Comparison of ENCODE assay signal across 22 cellular contexts in the genomic region with DNA sequence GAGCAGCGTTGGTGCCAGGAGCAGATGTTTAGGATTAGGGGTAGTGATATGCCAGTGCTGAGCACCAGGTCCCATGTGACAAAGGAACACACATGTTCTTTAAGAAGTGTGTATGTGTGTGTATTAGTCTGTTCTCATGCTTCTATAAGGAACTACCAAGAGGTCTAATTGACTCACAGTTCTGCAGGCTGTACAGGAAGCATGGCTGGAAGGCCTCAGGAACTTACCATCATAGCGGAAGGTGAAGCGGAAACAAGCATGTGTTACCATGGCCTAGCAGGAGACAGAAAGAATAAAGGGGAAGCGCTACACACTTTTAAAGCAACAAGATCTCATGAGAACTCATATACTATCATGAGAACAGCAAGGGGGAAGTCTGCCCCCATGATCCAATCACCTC.
"Had no signal": no experiment of that assay in that cellular context is flagged by ENCODE, and none has a peak within 500 bp of the region (broad histone marks: within the 10 kb centered on the region; RNA-seq: fewer than 3 reads in every experiment).

No MANE protein-coding gene starts in this region.

- ATAC-seq: activated CD4-positive, alpha-beta T cell treated with anti-CD3 and anti-CD28 coated beads for 36 hours had no signal

- H3K27me3 ChIP-seq: adrenal gland had no signal

- H3K27ac ChIP-seq: adrenal gland, PC-9, WERI-Rb-1 had no signal

- H3K4me1 Mint-ChIP-seq: activated CD4-positive, alpha-beta memory T cell treated with anti-CD3 and anti-CD28 coated beads, Interleukin-2, amount 10 ng/mL, durations not matched to agents 7 days and 5 days; activated CD4-positive, alpha-beta T cell treated with anti-CD3 and anti-CD28 coated beads for 36 hours; activated naive CD8-positive, alpha-beta T cell treated with anti-CD3 and anti-CD28 coated beads, Interleukin-2, amount 10 ng/mL, durations not matched to agents 7 days and 5 days had no signal

- H3K9me3 ChIP-seq: adrenal gland had no signal

- H3K4me3 Mint-ChIP-seq: activated CD4-positive, alpha-beta memory T cell treated with anti-CD3 and anti-CD28 coated beads, Interleukin-2, amount 10 ng/mL, durations not matched to agents 7 days and 5 days; activated CD4-positive, alpha-beta T cell treated with anti-CD3 and anti-CD28 coated beads for 36 hours; activated naive CD8-positive, alpha-beta T cell treated with anti-CD3 and anti-CD28 coated beads, Interleukin-2, amount 10 ng/mL, durations not matched to agents 7 days and 5 days had no signal

- DNase-seq: activated CD4-positive, alpha-beta memory T cell treated with anti-CD3 and anti-CD28 coated beads, Interleukin-2, amount 10 ng/mL, durations not matched to agents 7 days and 5 days; activated CD4-positive, alpha-beta T cell treated with anti-CD3 and anti-CD28 coated beads for 36 hours; activated CD4-positive, alpha-beta T cell treated with anti-CD3 and anti-CD28 coated beads, Interleukin-2, amount 50 U/mL, for 1 hour; activated naive CD4-positive, alpha-beta T cell treated with anti-CD3 and anti-CD28 coated beads, Interleukin-2, amount 50 U/mL, for 16 hours; activated naive CD8-positive, alpha-beta T cell treated with anti-CD3 and anti-CD28 coated beads, Interleukin-2, amount 10 ng/mL, durations not matched to agents 7 days and 5 days; activated T-cell treated with anti-CD3 and anti-CD28 coated beads for 4 hours; activated T-cell treated with anti-CD3 and anti-CD28 coated beads, Interleukin-2, amount 50 U/mL, for 48 hours; adrenal gland; anterior cingulate cortex; caudate nucleus; Karpas-422; NCI-H1092 treated with DMSO at 0.1 percent for 48 hours; NCI-H1417 treated with DMSO at 0.1 percent for 48 hours; NCI-H1694; NCI-H2081; NCI-H446; NCI-H524; PC-9; SIG-M5; T-helper 1 cell; WERI-Rb-1 had no signal

- H3K36me3 ChIP-seq: adrenal gland, WERI-Rb-1 had no signal

- H3K9me3 Mint-ChIP-seq: activated CD4-positive, alpha-beta memory T cell treated with anti-CD3 and anti-CD28 coated beads, Interleukin-2, amount 10 ng/mL, durations not matched to agents 7 days and 5 days; activated naive CD8-positive, alpha-beta T cell treated with anti-CD3 and anti-CD28 coated beads, Interleukin-2, amount 10 ng/mL, durations not matched to agents 7 days and 5 days; activated T-helper 2 cell treated with anti-CD3 and anti-CD28 coated beads, Interferon-gamma antibody, Interleukin-2, Interleukin-4, amounts not matched to agents 10 μg/mL and 5 μg/mL and 100 μg/mL, durations not matched to agents 14 hours and 24 hours and 36 hours had no signal

- H3K36me3 Mint-ChIP-seq: activated naive CD8-positive, alpha-beta T cell treated with anti-CD3 and anti-CD28 coated beads, Interleukin-2, amount 10 ng/mL, durations not matched to agents 7 days and 5 days had no signal

- H3K27ac Mint-ChIP-seq: activated CD4-positive, alpha-beta memory T cell treated with anti-CD3 and anti-CD28 coated beads, Interleukin-2, amount 10 ng/mL, durations not matched to agents 7 days and 5 days; activated CD4-positive, alpha-beta T cell treated with anti-CD3 and anti-CD28 coated beads for 36 hours; activated naive CD8-positive, alpha-beta T cell treated with anti-CD3 and anti-CD28 coated beads, Interleukin-2, amount 10 ng/mL, durations not matched to agents 7 days and 5 days; activated T-helper 2 cell treated with anti-CD3 and anti-CD28 coated beads, Interferon-gamma antibody, Interleukin-2, Interleukin-4, amounts not matched to agents 10 μg/mL and 5 μg/mL and 100 μg/mL, durations not matched to agents 14 hours and 24 hours and 36 hours had no signal

- H3K4me1 ChIP-seq: adrenal gland had no signal

- H3K4me3 ChIP-seq: adrenal gland, PC-9 had no signal
